In genomic region chr14:49781040-49781439, GRCh38 we compare ENCODE assay signal across 7 cellular contexts. TPM values are rescaled to one million over a fixed set of nuclear protein-coding genes. Genes with fewer than 3 reads are reported as not detected.
DNase-seq lines count a peak whose midpoint lies in the region; ATAC-seq and TF ChIP-seq lines count a peak whose summit lies in the region.
"Not testable (repeated sequence)": the region's sequence is repeated elsewhere in the genome, so short reads cannot be mapped to it uniquely, and the experiment has no call there.

No MANE protein-coding gene starts in this region.

- H3K27me3 ChIP-seq in CD4-positive, alpha-beta T cell (ENCODE audit: control insufficient read depth, insufficient read depth, low read length); colonic mucosa: not testable (repeated sequence)

- POLR2A ChIA-PET in CD4-positive, alpha-beta T cell (lab: Charles Lee): interaction anchor here (1.3 to 3.3 kb wide), 2 partner anchors 13 kb away, joined by 3 to 22 read pairs; partner anchors contain the start of gene KLHDC2
- POLR2A ChIA-PET in activated CD8-positive, alpha-beta T cell treated with anti-CD3 and anti-CD28 coated beads for 36 hours (lab: Charles Lee): interaction anchor here (1.3 to 2.4 kb wide), 2 partner anchors 10 to 13 kb away, joined by 5 to 8 read pairs; partner anchors contain the start of gene KLHDC2

- H3K4me3 ChIP-seq in colonic mucosa, mucosa of descending colon: not testable (repeated sequence)

- DNase-seq in CD4-positive, alpha-beta T cell; activated CD8-positive, alpha-beta T cell treated with anti-CD3 and anti-CD28 coated beads for 36 hours; nephron progenitor cell; type B pancreatic cell (ENCODE audit: extremely low spot score, unreplicated experiment): not testable (repeated sequence)
- DNase-seq in colonic mucosa: peak; percentile 34
- DNase-seq in mucosa of descending colon: peak in 1 of 3 donors; percentile 51

- CTCF ChIA-PET in CD4-positive, alpha-beta T cell (lab: Charles Lee): interaction anchor here (0.6 kb wide), 1 partner anchor 196 kb away, joined by 4 read pairs; no protein-coding TSS in a partner anchor
- CTCF ChIA-PET in activated CD8-positive, alpha-beta T cell treated with anti-CD3 and anti-CD28 coated beads for 36 hours (lab: Charles Lee): interaction anchor here (1.2 to 1.8 kb wide), 4 partner anchors 11 to 147 kb away, joined by 3 to 7 read pairs (median 4); partner anchors contain the start of genes KLHDC2 and NEMF

- H3K9ac ChIP-seq in colonic mucosa (ENCODE audit: low read depth in 2 of 2, low read length in 2 of 2): not testable (repeated sequence)

- H3K27ac Mint-ChIP-seq in CD4-positive, alpha-beta T cell: peak overlapping the region; percentile 7
- peak overlapping the region; percentile 15 for H3K27ac Mint-ChIP-seq in activated CD8-positive, alpha-beta T cell treated with anti-CD3 and anti-CD28 coated beads for 36 hours
- H3K27ac Mint-ChIP-seq in activated naive CD8-positive, alpha-beta T cell: peak overlapping the region; percentile 28
- H3K27ac Mint-ChIP-seq in nephron progenitor cell (peak overlapping the region; percentile 50), type B pancreatic cell (peak overlapping the region; percentile 24)

- peaks cover 20% of the 10 kb centered on the region for H3K36me3 ChIP-seq in colonic mucosa
- not testable (repeated sequence) for H3K36me3 ChIP-seq in mucosa of descending colon (ENCODE audit: low read depth)

- intact Hi-C loops in CD4-positive, alpha-beta T cell (cut with DNase I, micrococcal nuclease): loop anchor here in 1 of 2 experiments (10.0 kb wide), 1 partner anchor 54 kb away; no protein-coding TSS in a partner anchor
- intact Hi-C loops in activated CD8-positive, alpha-beta T cell treated with anti-CD3 and anti-CD28 coated beads for 36 hours (cut with micrococcal nuclease); colonic mucosa (cut with DNase I): not testable (repeated sequence)
- intact Hi-C loops in mucosa of descending colon (cut with DNase I, micrococcal nuclease): loop anchor here (10.0 kb wide), 1 partner anchor 54 kb away; no protein-coding TSS in a partner anchor

- not testable (repeated sequence) for H3K4me1 ChIP-seq in colonic mucosa; mucosa of descending colon (ENCODE audit: low read depth)

- TF ChIP-seq CTCF in CD4-positive, alpha-beta T cell (IDR thresholded peaks at IDR 0.05); activated CD8-positive, alpha-beta T cell treated with anti-CD3 and anti-CD28 coated beads for 36 hours (IDR thresholded peaks at IDR 0.05); colonic mucosa (IDR thresholded peaks at IDR 0.05); mucosa of descending colon (IDR thresholded peaks at IDR 0.05); nephron progenitor cell (IDR thresholded peaks at IDR 0.05); type B pancreatic cell (conservative IDR thresholded peaks at IDR 0.05): not testable (repeated sequence)

- H3K27ac ChIP-seq in CD4-positive, alpha-beta T cell (ENCODE audit: low read depth, low read length); colonic mucosa: not testable (repeated sequence)

- H3K36me3 Mint-ChIP-seq in CD4-positive, alpha-beta T cell (ENCODE audit: low read depth): peaks cover 96% of the 10 kb centered on the region
- H3K36me3 Mint-ChIP-seq in activated CD8-positive, alpha-beta T cell treated with anti-CD3 and anti-CD28 coated beads for 36 hours (ENCODE audit: low read depth): peaks cover 30% of the 10 kb centered on the region
- H3K36me3 Mint-ChIP-seq in activated naive CD8-positive, alpha-beta T cell: not testable (repeated sequence)
- H3K36me3 Mint-ChIP-seq in nephron progenitor cell (ENCODE audit: low read depth) (peaks cover 63% of the 10 kb centered on the region), type B pancreatic cell (peaks cover 37% of the 10 kb centered on the region)

- not testable (repeated sequence) for H3K4me3 Mint-ChIP-seq in CD4-positive, alpha-beta T cell; activated CD8-positive, alpha-beta T cell treated with anti-CD3 and anti-CD28 coated beads for 36 hours; activated naive CD8-positive, alpha-beta T cell; nephron progenitor cell; type B pancreatic cell

- not testable (repeated sequence) for H3K4me1 Mint-ChIP-seq in CD4-positive, alpha-beta T cell (ENCODE audit: low read depth); activated CD8-positive, alpha-beta T cell treated with anti-CD3 and anti-CD28 coated beads for 36 hours (ENCODE audit: low read depth); activated naive CD8-positive, alpha-beta T cell (ENCODE audit: low read depth); nephron progenitor cell; type B pancreatic cell (ENCODE audit: unreplicated experiment)

- H3K27me3 Mint-ChIP-seq in CD4-positive, alpha-beta T cell; activated CD8-positive, alpha-beta T cell treated with anti-CD3 and anti-CD28 coated beads for 36 hours; activated naive CD8-positive, alpha-beta T cell; nephron progenitor cell (ENCODE audit: low read depth, poor library complexity); type B pancreatic cell: not testable (repeated sequence)

- not testable (repeated sequence) for H3K9me3 ChIP-seq in CD4-positive, alpha-beta T cell (ENCODE audit: control insufficient read depth, low read length); colonic mucosa; mucosa of descending colon

- H3K9me3 Mint-ChIP-seq in CD4-positive, alpha-beta T cell; activated CD8-positive, alpha-beta T cell treated with anti-CD3 and anti-CD28 coated beads for 36 hours; activated naive CD8-positive, alpha-beta T cell (ENCODE audit: low read depth); nephron progenitor cell; type B pancreatic cell: not testable (repeated sequence)

- ATAC-seq in CD4-positive, alpha-beta T cell (ENCODE audit: poor library complexity); activated CD8-positive, alpha-beta T cell treated with anti-CD3 and anti-CD28 coated beads for 36 hours: not testable (repeated sequence)
- peak; percentile 61 for ATAC-seq in mucosa of descending colon

RNA-seq across cellular contexts. Expression of gene KLHDC2, which starts 13.1 kb away (rescaled TPM):
- 100 to 1,000 TPM; 142 to 143 TPM for total RNA-seq in CD4-positive, alpha-beta T cell
- total RNA-seq in activated CD8-positive, alpha-beta T cell treated with anti-CD3 and anti-CD28 coated beads for 36 hours: 10 to 100 TPM; 21.1 to 23.4 TPM
- 10 to 100 TPM; 37.5 to 68.7 TPM for total RNA-seq in colonic mucosa
- 10 to 100 TPM; 65.2 to 83.0 (median 75.0) TPM for total RNA-seq in mucosa of descending colon
- 59.2 and 60.0 TPM in 2 replicates for total RNA-seq in type B pancreatic cell (ENCODE audit: low replicate concordance)
